In the genomic region with DNA sequence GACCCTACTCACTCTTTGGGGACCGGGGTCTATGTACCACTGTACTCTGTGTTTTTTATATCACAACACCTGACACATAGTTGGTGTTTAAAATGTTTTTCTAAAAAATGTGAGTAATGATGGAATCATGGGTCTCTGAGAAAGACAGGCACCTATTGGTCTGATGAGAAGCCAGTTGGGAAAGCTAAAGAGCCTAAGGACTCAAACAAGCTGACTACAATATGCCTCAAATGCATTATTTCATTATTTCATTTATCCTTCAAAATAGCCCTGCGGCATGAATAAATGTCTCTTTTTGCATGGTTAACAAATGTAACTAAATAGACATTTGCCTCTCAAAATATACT, we compare ENCODE assay signal across 21 cellular contexts.
DNase-seq lines count a peak whose midpoint lies in the region; ATAC-seq and TF ChIP-seq lines count a peak whose summit lies in the region.
"Had no signal": no experiment of that assay in that cellular context is flagged by ENCODE, and none has a peak within 500 bp of the region (broad histone marks: within the 10 kb centered on the region; RNA-seq: fewer than 3 reads in every experiment).

No MANE protein-coding gene starts in this region.

- TF ChIP-seq CTCF in RWPE2 (IDR thresholded peaks at IDR 0.05; ENCODE audit: poor library complexity, severe bottlenecking) (no peak), foreskin keratinocyte (conservative IDR thresholded peaks at IDR 0.05) (no peak), upper lobe of right lung (IDR thresholded peaks at IDR 0.05) (no peak)

- H3K9me3 ChIP-seq in RWPE2 (ENCODE audit: severe bottlenecking) (no peaks in the 10 kb centered on the region), upper lobe of right lung (no peaks in the 10 kb centered on the region)
- H3K9me3 ChIP-seq: BE2C, HAP-1 had no signal

- H3K4me1 ChIP-seq in RWPE2 (ENCODE audit: insufficient read depth, poor library complexity, severe bottlenecking) (peaks cover 26% of the 10 kb centered on the region), foreskin keratinocyte (peaks cover 10% of the 10 kb centered on the region), upper lobe of right lung (no peaks in the 10 kb centered on the region)
- H3K4me1 ChIP-seq: BE2C, HAP-1 had no signal

- DNase-seq in DMS53 (lab: John Stamatoyannopoulos, UW) (peak; percentile 54), DMS53 treated with DMSO at 0.1 percent for 48 hours (lab: John Stamatoyannopoulos, UW; ENCODE audit: unreplicated experiment) (no peak), RWPE2 (ENCODE audit: low spot score) (no peak), foreskin keratinocyte (no peak), upper lobe of right lung (no peak), NCI-H2081 treated with DMSO at 0.1 percent for 48 hours (lab: John Stamatoyannopoulos, UW) (no peak), NCI-H2171 treated with DMSO at 0.1 percent for 48 hours (lab: John Stamatoyannopoulos, UW) (no peak)
- DNase-seq in activated naive CD4-positive, alpha-beta T cell treated with Interleukin-2 at 50 U/mL for 16 hours, result no peak
- DNase-seq: BE2C; CD4-positive, CD25-positive, alpha-beta regulatory T cell; COR-L47; Kasumi-1; NCI-H1105; NCI-H1694; NCI-H2107; NCI-H2227 treated with DMSO at 0.1 percent for 48 hours; NCI-H510A treated with DMSO at 0.1 percent for 48 hours had no signal

- ATAC-seq in RWPE2 (ENCODE audit: low read depth) (no peak), foreskin keratinocyte (peak; percentile 24), upper lobe of right lung (no peak)
- ATAC-seq: Panc1 had no signal

- no peaks in the 10 kb centered on the region for H3K36me3 ChIP-seq in RWPE2 (ENCODE audit: low read depth)
- no peaks in the 10 kb centered on the region for H3K36me3 ChIP-seq in upper lobe of right lung
- H3K36me3 ChIP-seq: BE2C, HAP-1 had no signal

- intact Hi-C loops in upper lobe of right lung (cut with DNase I), result no loop called here

- H3K4me3 ChIP-seq in RWPE2 (ENCODE audit: severe bottlenecking) (no peak overlapping the region), upper lobe of right lung (no peak overlapping the region)
- H3K4me3 ChIP-seq: GM23248, HAP-1 had no signal

- H3K27ac ChIP-seq in RWPE2 (ENCODE audit: poor library complexity, severe bottlenecking), result peak overlapping the region; percentile 36
- H3K27ac ChIP-seq in foreskin keratinocyte, result no peak overlapping the region
- peak overlapping the region; percentile 51 for H3K27ac ChIP-seq in upper lobe of right lung
- H3K27ac ChIP-seq: GM23248, HL-60 had no signal

- no peaks in the 10 kb centered on the region for H3K27me3 ChIP-seq in RWPE2 (ENCODE audit: insufficient read depth, poor library complexity, severe bottlenecking)
- no peaks in the 10 kb centered on the region for H3K27me3 ChIP-seq in foreskin keratinocyte
- H3K27me3 ChIP-seq in upper lobe of right lung, result no peaks in the 10 kb centered on the region
- H3K27me3 ChIP-seq: BE2C had no signal
